In genomic region chr5:135488727-135489465, GRCh38 we compare ENCODE assay signal across 9 cellular contexts. TPM values are rescaled to one million over a fixed set of nuclear protein-coding genes. Genes with fewer than 3 reads are reported as not detected.
DNase-seq lines count a peak whose midpoint lies in the region; ATAC-seq and TF ChIP-seq lines count a peak whose summit lies in the region.
"Had no signal": no experiment of that assay in that cellular context is flagged by ENCODE, and none has a peak within 500 bp of the region (broad histone marks: within the 10 kb centered on the region; RNA-seq: fewer than 3 reads in every experiment).

No MANE protein-coding gene starts in this region.

- TF ChIP-seq CTCF in BE2C (IDR thresholded peaks at IDR 0.05; ENCODE audit: low read depth, low read length) (no peak), NB4 (IDR thresholded peaks at IDR 0.05; ENCODE audit: low read depth, low read length) (no peak), WTC11 (IDR thresholded peaks at IDR 0.05) (no peak), omental fat pad (IDR thresholded peaks at IDR 0.05) (no peak)

- H3K9me3 ChIP-seq in BE2C (no peaks in the 10 kb centered on the region), right cardiac atrium (ENCODE audit: control insufficient read depth, low read length) (no peaks in the 10 kb centered on the region)

- no peaks in the 10 kb centered on the region for H3K9me3 Mint-ChIP-seq in WTC11

- peaks cover 55% of the 10 kb centered on the region for H3K4me1 Mint-ChIP-seq in WTC11

- peak overlapping the region; percentile 81 for H3K4me3 Mint-ChIP-seq in WTC11

- H3K27ac Mint-ChIP-seq in WTC11: no peak overlapping the region

- H3K27me3 ChIP-seq in BE2C (no peaks in the 10 kb centered on the region; the same call in 1 of the 2 replicates), right cardiac atrium (ENCODE audit: control insufficient read depth, insufficient read depth) (no peaks in the 10 kb centered on the region)

- no peaks in the 10 kb centered on the region for H3K36me3 ChIP-seq in BE2C

- DNase-seq in BE2C (peak; percentile 77), NB4 (ENCODE audit: low read depth) (peak; percentile 73), WTC11 (ENCODE audit: low spot score) (peak; percentile 86), right cardiac atrium (peak in 1 of 3 donors; percentile 21), omental fat pad (ENCODE audit: low spot score) (no peak), T-helper 9 cell (no peak)

- H3K36me3 Mint-ChIP-seq in WTC11: no peaks in the 10 kb centered on the region

- POLR2A ChIA-PET in WTC11 (lab: Charles Lee): interaction anchor here (0.6 to 1.6 kb wide), 3 partner anchors 19 to 47 kb away, joined by 3 read pairs; no protein-coding TSS in a partner anchor

- H3K27ac ChIP-seq in right cardiac atrium (ENCODE audit: low read length) (no peak overlapping the region), skin epidermis (peak overlapping the region in 7 of 21 experiments; percentile 16 to 62 (median 38))

- intact Hi-C loops in right cardiac atrium (cut with DNase I): no loop called here

- CTCF ChIA-PET in WTC11 (lab: Charles Lee): interaction anchor here (1.0 to 5.8 kb wide), 8 partner anchors 23 to 78 kb away, joined by 3 to 42 read pairs (median 14); no protein-coding TSS in a partner anchor

- H3K4me1 ChIP-seq in BE2C (peaks cover 4% of the 10 kb centered on the region), right cardiac atrium (ENCODE audit: control insufficient read depth, insufficient read depth, low read length) (peaks cover 6% of the 10 kb centered on the region)

- ATAC-seq in WTC11 (peak; percentile 56), right cardiac atrium (peak; percentile 16 to 31), omental fat pad (ENCODE audit: low FRiP score) (no peak), HG02938 (IDR thresholded peaks at IDR 0.05; ENCODE audit: unreplicated experiment) (no peak)

- no peak for TF ChIP-seq POLR2A in NB4 (IDR thresholded peaks at IDR 0.05; ENCODE audit: extremely low read depth, insufficient read length)

- H3K4me3 ChIP-seq in BE2C (ENCODE audit: low read depth, low read length): peak overlapping the region; percentile 53
- H3K4me3 ChIP-seq in NB4 (ENCODE audit: low read depth, low read length): no peak overlapping the region
- peak overlapping the region; percentile 38 for H3K4me3 ChIP-seq in right cardiac atrium (ENCODE audit: low read length)
- H3K4me3 ChIP-seq in skin epidermis: peak overlapping the region in 6 of 7 experiments; percentile 8 to 27 (median 16)

- 2% methylated on average over 44 of the region's 44 CpGs for WGBS in right cardiac atrium

- no peaks in the 10 kb centered on the region; the same call in 1 of the 2 replicates for H3K27me3 Mint-ChIP-seq in WTC11 (ENCODE audit: low read depth)

TF ChIP-seq in WTC11, 78 proteins besides CTCF, POLR2A, EP300 and RAD21:
- no peak for TF ChIP-seq TCF7 (CRISPR knock-in tag; IDR thresholded peaks at IDR 0.05; ENCODE audit: low read depth)
- TF ChIP-seq ZNF281 (CRISPR knock-in tag; IDR thresholded peaks at IDR 0.05): peak; percentile 63; the same call in 1 of the 2 replicates
- TF ChIP-seq ETV6 (CRISPR knock-in tag; IDR thresholded peaks at IDR 0.05): no peak
- TF ChIP-seq CREB1 (CRISPR knock-in tag; IDR thresholded peaks at IDR 0.05): no peak
- peak; percentile 12; the same call in 1 of the 2 replicates for TF ChIP-seq GABPB1 (CRISPR knock-in tag; IDR thresholded peaks at IDR 0.05)
- no peak for TF ChIP-seq SMAD3 (CRISPR knock-in tag; IDR thresholded peaks at IDR 0.05; ENCODE audit: borderline replicate concordance)
- TF ChIP-seq ZNF121 (CRISPR knock-in tag; IDR thresholded peaks at IDR 0.05): no peak
- TF ChIP-seq NR2C2 (CRISPR knock-in tag; IDR thresholded peaks at IDR 0.05): no peak

RNA-seq across cellular contexts. Expression of gene TIFAB, which starts 36.7 kb away (rescaled TPM):
- not detected for polyA plus RNA-seq in BE2C (2012; ENCODE audit: insufficient read depth, insufficient read length, low read depth)
- total RNA-seq in WTC11 (2021) (not detected in 3 replicates), right cardiac atrium (not detected), omental fat pad (not detected)
- not detected for polyA plus RNA-seq in right cardiac atrium

RNA-seq across cellular contexts. Expression of gene DCANP1, which starts 41.7 kb away (rescaled TPM):
- not detected for polyA plus RNA-seq in BE2C (2012; ENCODE audit: insufficient read depth, insufficient read length, low read depth)
- total RNA-seq in WTC11 (2021): not detected in 3 replicates
- not detected for total RNA-seq in right cardiac atrium
- polyA plus RNA-seq in right cardiac atrium: not detected
- total RNA-seq in omental fat pad: under 1 TPM in 1 of 4 donors, not detected in 3; 0.19 TPM
- polyA plus RNA-seq: adipose tissue had no signal

RNA-seq across cellular contexts. Expression of gene NEUROG1, which starts 46.9 kb away (rescaled TPM):
- polyA plus RNA-seq in BE2C (2012; ENCODE audit: insufficient read depth, insufficient read length, low read depth): not detected
- total RNA-seq in WTC11 (2021) (0.13 to 0.18 TPM in 2 of 3 replicates, not detected in the other), right cardiac atrium (not detected), omental fat pad (not detected)
- not detected for polyA plus RNA-seq in right cardiac atrium
- polyA plus RNA-seq: adipose tissue had no signal

Comparison
In these comparisons a context has a peak if more than half of its experiments do, and no peak if none do; other contexts are left out.
1. DNase-seq: peak in BE2C (single experiment), NB4 (single experiment) and WTC11 (single experiment); none in omental fat pad (single experiment) and T-helper 9 cell (single experiment).
2. ATAC-seq: peak in WTC11 (single experiment) and right cardiac atrium (2 of 2); none in omental fat pad (single experiment) and HG02938 (single experiment).